Comparison of ENCODE assay signal across 8 cellular contexts in genomic region chr21:20882462-20883415, GRCh38.
DNase-seq lines count a peak whose midpoint lies in the region; ATAC-seq and TF ChIP-seq lines count a peak whose summit lies in the region.

No MANE protein-coding gene starts in this region.

- H3K27ac ChIP-seq in DND-41 (ENCODE audit: low read length) (no peak overlapping the region), RWPE1 (no peak overlapping the region)

- DNase-seq in DND-41, result peak; percentile 10
- peak; percentile 66 to 69 for DNase-seq in Kasumi-1 (lab: John Stamatoyannopoulos, UW)
- DNase-seq in RWPE1 (ENCODE audit: low spot score), result peak; percentile 37
- peak; percentile 22 for DNase-seq in fibroblast of the aortic adventitia (ENCODE audit: low read depth)
- DNase-seq in retina, result peak; percentile 56

- H3K4me3 ChIP-seq in DND-41 (ENCODE audit: low read depth in 1 of 2, low read length in 2 of 2), result no peak overlapping the region
- no peak overlapping the region for H3K4me3 ChIP-seq in fibroblast of the aortic adventitia (ENCODE audit: low read depth, low read length)

- H2AFZ ChIP-seq in DND-41 (ENCODE audit: low read depth, low read length), result no peak overlapping the region

- POLR2A ChIA-PET in RWPE1 (lab: Yijun Ruan, JAX; ENCODE audit: low non-redundant PET), result no interaction called here

- H3K4me1 ChIP-seq in DND-41 (ENCODE audit: insufficient read depth, low read length), result no peaks in the 10 kb centered on the region

- H3K4me2 ChIP-seq in DND-41 (ENCODE audit: insufficient read depth, low read length), result no peak overlapping the region

- TF ChIP-seq CTCF in DND-41 (IDR thresholded peaks at IDR 0.05; ENCODE audit: borderline replicate concordance, extremely low read depth, low read length, poor library complexity, severe bottlenecking), result peak; percentile 58
- peak; percentile 63 for TF ChIP-seq CTCF in RWPE1 (conservative IDR thresholded peaks at IDR 0.05; ENCODE audit: low read depth)
- TF ChIP-seq CTCF in fibroblast of the aortic adventitia (IDR thresholded peaks at IDR 0.05; ENCODE audit: insufficient read depth, low read length), result peak; percentile 43

- no peaks in the 10 kb centered on the region for H3K36me3 ChIP-seq in DND-41 (ENCODE audit: insufficient read depth, low read length)

- ATAC-seq in DND-41 (ENCODE audit: insufficient read depth, low read depth) (no peak), GM19328 (IDR thresholded peaks at IDR 0.05; ENCODE audit: unreplicated experiment) (no peak), GM21619 (IDR thresholded peaks at IDR 0.05; ENCODE audit: unreplicated experiment) (no peak), GM21360 (IDR thresholded peaks at IDR 0.05; ENCODE audit: unreplicated experiment) (no peak)

- no peaks in the 10 kb centered on the region for H3K27me3 ChIP-seq in DND-41 (ENCODE audit: insufficient read depth, low read length, poor library complexity)

- no peak overlapping the region for H3K9ac ChIP-seq in DND-41 (ENCODE audit: low read depth, low read length)

- no peaks in the 10 kb centered on the region for H4K20me1 ChIP-seq in DND-41 (ENCODE audit: insufficient read depth, low read length)

- CTCF ChIA-PET in RWPE1 (lab: Yijun Ruan, JAX), result no interaction called here

- H3K79me2 ChIP-seq in DND-41 (ENCODE audit: insufficient read depth, low read length), result no peaks in the 10 kb centered on the region

- H3K9me3 ChIP-seq in DND-41 (ENCODE audit: insufficient read depth, low read length, severe bottlenecking), result no peaks in the 10 kb centered on the region

Comparison
In these comparisons a context has a peak if more than half of its experiments do, and no peak if none do; other contexts are left out.
1. DNase-seq: peak in every context shown above with its lines; median percentile 68 in Kasumi-1; 56 in retina; 37 in RWPE1; 22 in fibroblast of the aortic adventitia; 10 in DND-41.